Comparison of ENCODE assay signal across 8 cellular contexts in the genomic region with DNA sequence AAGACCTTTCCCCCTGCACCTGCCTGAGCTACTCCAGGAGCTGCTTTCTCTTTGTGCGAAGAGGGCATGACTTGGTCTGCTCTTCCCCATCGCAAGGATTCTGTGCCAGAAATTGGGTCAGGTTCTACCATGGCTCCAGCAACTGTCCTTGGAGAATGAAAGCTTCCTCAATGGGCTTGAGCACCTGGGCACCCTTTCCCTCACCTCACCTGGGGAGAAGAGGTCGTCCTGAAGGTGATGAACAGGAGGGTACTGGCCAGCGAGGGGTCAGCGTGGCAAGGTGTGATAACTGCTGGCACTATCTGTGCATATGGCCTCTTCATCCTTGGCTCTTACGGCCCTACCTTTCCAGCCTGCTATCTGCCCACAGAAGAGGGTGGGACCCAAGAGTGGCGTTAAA. TPM values are rescaled to one million over a fixed set of nuclear protein-coding genes. Genes with fewer than 3 reads are reported as not detected.
DNase-seq lines count a peak whose midpoint lies in the region; TF ChIP-seq lines count a peak whose summit lies in the region.

No MANE protein-coding gene starts in this region.

- H3K4me1 ChIP-seq in adipocyte (ENCODE audit: control insufficient read depth, insufficient read depth, low read length): peaks cover 59% of the 10 kb centered on the region
- peaks cover 41% of the 10 kb centered on the region for H3K4me1 ChIP-seq in thymus (ENCODE audit: control insufficient read depth, insufficient read depth, low read length)

- H3K27me3 Mint-ChIP-seq in activated T-cell treated with anti-CD3 and anti-CD28 coated beads, Interleukin-2, amount 50 U/mL, for 24 hours: no peaks in the 10 kb centered on the region

- H3K36me3 ChIP-seq in adipocyte (ENCODE audit: control insufficient read depth, insufficient read depth, low read length, severe bottlenecking): peaks cover 51% of the 10 kb centered on the region
- peaks cover 50% of the 10 kb centered on the region for H3K36me3 ChIP-seq in thymus (ENCODE audit: control insufficient read depth, insufficient read depth)

- no peak for DNase-seq in activated T-cell treated with anti-CD3 and anti-CD28 coated beads, Interleukin-2, amount 50 U/mL, for 24 hours
- DNase-seq in activated T-cell treated with anti-CD3 and anti-CD28 coated beads for 4 hours (no peak), adipocyte (ENCODE audit: low read depth) (no peak), mesenteric fat pad (ENCODE audit: low spot score) (peak; percentile 74), nucleus accumbens (lab: John Stamatoyannopoulos, UW) (no peak), GM10266 (ENCODE audit: extremely low spot score) (no peak), NCI-H2029 treated with DMSO at 0.1 percent for 48 hours (lab: John Stamatoyannopoulos, UW) (no peak)

- H3K36me3 Mint-ChIP-seq in activated T-cell treated with anti-CD3 and anti-CD28 coated beads, Interleukin-2, amount 50 U/mL, for 24 hours (ENCODE audit: low read depth): peaks cover 89% of the 10 kb centered on the region

- H3K27me3 ChIP-seq in adipocyte (replicated peaks; ENCODE audit: control insufficient read depth, insufficient read depth, low read length): no peaks in the 10 kb centered on the region
- no peaks in the 10 kb centered on the region for H3K27me3 ChIP-seq in thymus (ENCODE audit: control insufficient read depth, insufficient read depth)

- H3K9me3 Mint-ChIP-seq in activated T-cell treated with anti-CD3 and anti-CD28 coated beads, Interleukin-2, amount 50 U/mL, for 24 hours: no peaks in the 10 kb centered on the region

- H3K9me3 ChIP-seq in adipocyte (ENCODE audit: control insufficient read depth, low read length) (no peaks in the 10 kb centered on the region), thymus (ENCODE audit: control insufficient read depth) (peaks cover 2% of the 10 kb centered on the region)

- H3K27ac ChIP-seq in thymus (ENCODE audit: low read depth): no peak overlapping the region

- TF ChIP-seq CTCF in GM10266 (IDR thresholded peaks at IDR 0.05; ENCODE audit: control insufficient read depth, insufficient read depth, low read depth, missing control alignments): no peak

- peak overlapping the region; percentile 71 for H3K4me3 Mint-ChIP-seq in activated T-cell treated with anti-CD3 and anti-CD28 coated beads, Interleukin-2, amount 50 U/mL, for 24 hours

- H3K9ac ChIP-seq in adipocyte (ENCODE audit: low read length): peak overlapping the region; percentile 77

- peak overlapping the region; percentile 99 for H3K27ac Mint-ChIP-seq in activated T-cell treated with anti-CD3 and anti-CD28 coated beads, Interleukin-2, amount 50 U/mL, for 24 hours

- peaks cover 77% of the 10 kb centered on the region for H3K4me1 Mint-ChIP-seq in activated T-cell treated with anti-CD3 and anti-CD28 coated beads, Interleukin-2, amount 50 U/mL, for 24 hours (ENCODE audit: low read depth)

- H3K4me3 ChIP-seq in adipocyte (ENCODE audit: low read length) (no peak overlapping the region), thymus (ENCODE audit: low read length) (peak overlapping the region; percentile 96)

- WGBS in thymus: 96% methylated on average over 7 of the region's 7 CpGs

RNA-seq across cellular contexts. Expression of a gene that starts 0.9 kb away (rescaled TPM):
- 28.0 TPM for total RNA-seq in mesenteric fat pad
- polyA plus RNA-seq in thymus: 13.0 TPM

RNA-seq across cellular contexts. Expression of a gene that starts 5.1 kb away (rescaled TPM):
- total RNA-seq in mesenteric fat pad: 87.8 TPM
- polyA plus RNA-seq in thymus: 60.7 TPM
